Comparison of ENCODE assay signal across 15 cellular contexts in genomic region chr7:131042269-131043160, GRCh38.
A peak's percentile ranks its signal among the peaks of the same experiment; 100 is the strongest.
DNase-seq lines count a peak whose midpoint lies in the region; ATAC-seq lines count a peak whose summit lies in the region.
"Had no signal": no experiment of that assay in that cellular context is flagged by ENCODE, and none has a peak within 500 bp of the region (broad histone marks: within the 10 kb centered on the region; RNA-seq: fewer than 3 reads in every experiment).

No MANE protein-coding gene starts in this region.

- peaks cover 9% of the 10 kb centered on the region for H3K9me3 Mint-ChIP-seq in T-helper 1 cell treated with Interleukin-12 subunit alpha and Interleukin-12 subunit beta and Interleukin-4 antibody, amounts not matched to agents 30 μg/mL and 1 μg/mL, for 36 hours

- H3K27ac Mint-ChIP-seq in T-helper 1 cell treated with Interleukin-12 subunit alpha and Interleukin-12 subunit beta and Interleukin-4 antibody, amounts not matched to agents 30 μg/mL and 1 μg/mL, for 36 hours = peak overlapping the region; percentile 17
- H3K27ac Mint-ChIP-seq: activated T-helper 2 cell treated with anti-CD3 and anti-CD28 coated beads, Interferon-gamma antibody, Interleukin-2, Interleukin-4, amounts not matched to agents 10 μg/mL and 5 μg/mL and 100 μg/mL, durations not matched to agents 14 hours and 24 hours and 36 hours; nephron progenitor cell had no signal

- H3K4me3 Mint-ChIP-seq in T-helper 1 cell treated with Interleukin-12 subunit alpha and Interleukin-12 subunit beta and Interleukin-4 antibody, amounts not matched to agents 30 μg/mL and 1 μg/mL, for 36 hours = no peak overlapping the region
- H3K4me3 Mint-ChIP-seq: nephron progenitor cell had no signal

- peaks cover 27% of the 10 kb centered on the region for H3K36me3 Mint-ChIP-seq in T-helper 1 cell treated with Interleukin-12 subunit alpha and Interleukin-12 subunit beta and Interleukin-4 antibody, amounts not matched to agents 30 μg/mL and 1 μg/mL, for 36 hours (ENCODE audit: low read depth)

- in situ Hi-C loops in G401 (cut with HindIII; ENCODE audit: low sequenced_read_pairs) = no loop called here

- no peak for ATAC-seq in GM18519 (IDR thresholded peaks at IDR 0.05; ENCODE audit: low FRiP score, unreplicated experiment)
- no peak for ATAC-seq in HG02571 (IDR thresholded peaks at IDR 0.05; ENCODE audit: unreplicated experiment)

- DNase-seq in NCI-H2171 treated with DMSO at 0.1 percent for 48 hours (lab: John Stamatoyannopoulos, UW) (peak; percentile 7), NCI-H2171 (lab: John Stamatoyannopoulos, UW) (no peak), G401 (ENCODE audit: low spot score) (peak; percentile 53), iPS DF 19.7 (ENCODE audit: low read depth, low spot score) (peak; percentile 30)
- no peak for DNase-seq in stimulated activated CD4-positive, alpha-beta T cell treated with anti-CD3 and anti-CD28 coated beads, Interleukin-4, amount 100 ng/mL, for 4 hours
- DNase-seq: DMS153, NCI-H2029, nephron progenitor cell, RPMI8226, small intestine, upper lobe of left lung had no signal

- peaks cover 30% of the 10 kb centered on the region for H3K4me1 Mint-ChIP-seq in T-helper 1 cell treated with Interleukin-12 subunit alpha and Interleukin-12 subunit beta and Interleukin-4 antibody, amounts not matched to agents 30 μg/mL and 1 μg/mL, for 36 hours (ENCODE audit: low read depth)

- no peaks in the 10 kb centered on the region for H3K27me3 Mint-ChIP-seq in T-helper 1 cell treated with Interleukin-12 subunit alpha and Interleukin-12 subunit beta and Interleukin-4 antibody, amounts not matched to agents 30 μg/mL and 1 μg/mL, for 36 hours (ENCODE audit: low read depth)

Comparison
In these comparisons a context has a peak if more than half of its experiments do, and no peak if none do; other contexts are left out.
1. DNase-seq: peak in NCI-H2171 treated with DMSO at 0.1 percent for 48 hours (single experiment), G401 (single experiment) and iPS DF 19.7 (single experiment); none in NCI-H2171 (single experiment) and stimulated activated CD4-positive, alpha-beta T cell treated with anti-CD3 and anti-CD28 coated beads, Interleukin-4, amount 100 ng/mL, for 4 hours (0 of 2).